In genomic region chr5:31470608-31471007, GRCh38 we compare ENCODE assay signal across 1 cellular context.
TF ChIP-seq lines count a peak whose summit lies in the region.

No MANE protein-coding gene starts in this region.

TF ChIP-seq in K562, 482 proteins besides CTCF, POLR2A, EP300 and RAD21 (continued from another document and continues in another):
- no peak for TF ChIP-seq AFF1 (IDR thresholded peaks at IDR 0.05; ENCODE audit: low read depth in 1 of 2, partially characterized antibody in 2 of 2)
- no peak for TF ChIP-seq IRF1 (CRISPR knock-in tag; IDR thresholded peaks at IDR 0.05; ENCODE audit: borderline replicate concordance)
- 0 out of 2 replicates have a peak, but pooled peaks have one; percentile 42 for TF ChIP-seq NFRKB (IDR thresholded peaks at IDR 0.05; ENCODE audit: low read depth)
- peak; percentile 92 for TF ChIP-seq MAFF (IDR thresholded peaks at IDR 0.05; ENCODE audit: low read length)
- TF ChIP-seq HEY1 (CRISPR knock-in tag; IDR thresholded peaks at IDR 0.05; ENCODE audit: borderline replicate concordance), result no peak
- TF ChIP-seq STAG1 (CRISPR knock-in tag; IDR thresholded peaks at IDR 0.05; ENCODE audit: borderline replicate concordance), result no peak
- TF ChIP-seq ZBTB2 (IDR thresholded peaks at IDR 0.05), result no peak
- 0 out of 2 replicates have a peak, but pooled peaks have one; percentile 46 for TF ChIP-seq AFF4 (CRISPR knock-in tag; IDR thresholded peaks at IDR 0.05)
- 0 out of 2 replicates have a peak, but pooled peaks have one; percentile 32 for TF ChIP-seq KLF6 (CRISPR knock-in tag; IDR thresholded peaks at IDR 0.05; ENCODE audit: borderline replicate concordance)
- no peak for TF ChIP-seq XRCC4 (IDR thresholded peaks at IDR 0.05; ENCODE audit: extremely low read depth, insufficient read depth, insufficient read length)
- TF ChIP-seq ESRRA (IDR thresholded peaks at IDR 0.05; ENCODE audit: borderline replicate concordance, low read depth), result no peak
- no peak for TF ChIP-seq ZNF184 (CRISPR knock-in tag; IDR thresholded peaks at IDR 0.05)
- TF ChIP-seq MITF (IDR thresholded peaks at IDR 0.05), result no peak
- no peak for TF ChIP-seq PYGO2 (tag; IDR thresholded peaks at IDR 0.05)
- TF ChIP-seq JUND (IDR thresholded peaks at IDR 0.05; ENCODE audit: borderline replicate concordance, low read depth, low read length), result peak; percentile 83
- TF ChIP-seq JUND (tag; IDR thresholded peaks at IDR 0.05; ENCODE audit: borderline replicate concordance, low read depth, low read length), result peak; percentile 58; the same call in 1 of the 3 replicates
- no peak for TF ChIP-seq DMBX1 (CRISPR knock-in tag; IDR thresholded peaks at IDR 0.05; ENCODE audit: borderline replicate concordance)
- TF ChIP-seq NKRF (IDR thresholded peaks at IDR 0.05; ENCODE audit: borderline replicate concordance), result no peak
- peak; percentile 97 for TF ChIP-seq NFE2 (IDR thresholded peaks at IDR 0.05; ENCODE audit: low read depth)
- TF ChIP-seq ZNF695 (CRISPR knock-in tag; IDR thresholded peaks at IDR 0.05), result no peak
- TF ChIP-seq MYC (IDR thresholded peaks at IDR 0.05; ENCODE audit: low read depth, low read length), result 0 out of 2 replicates have a peak, but pooled peaks have one; percentile 26
- no peak for TF ChIP-seq MYC (CRISPR knock-in tag; IDR thresholded peaks at IDR 0.05; ENCODE audit: borderline replicate concordance, low read depth)
- no peak for TF ChIP-seq ZNF445 (CRISPR knock-in tag; IDR thresholded peaks at IDR 0.05; ENCODE audit: low read depth)
- TF ChIP-seq KHSRP (IDR thresholded peaks at IDR 0.05), result no peak
- TF ChIP-seq PBX2 (CRISPR knock-in tag; IDR thresholded peaks at IDR 0.05; ENCODE audit: low read depth), result no peak
- TF ChIP-seq PBX2 (tag; conservative IDR thresholded peaks at IDR 0.05; ENCODE audit: low read depth), result 0 out of 2 replicates have a peak, but pooled peaks have one; percentile 20
- TF ChIP-seq EWSR1 (IDR thresholded peaks at IDR 0.05; ENCODE audit: borderline replicate concordance, low read depth, partially characterized antibody), result no peak
- no peak for TF ChIP-seq SOX6 (IDR thresholded peaks at IDR 0.05)
- TF ChIP-seq ATF7 (IDR thresholded peaks at IDR 0.05), result peak; percentile 85
- no peak for TF ChIP-seq ZNF239 (CRISPR knock-in tag; IDR thresholded peaks at IDR 0.05)
- TF ChIP-seq BACH1 (tag; IDR thresholded peaks at IDR 0.05), result peak; percentile 68; the same call in 1 of the 2 replicates
- no peak for TF ChIP-seq ZNF431 (CRISPR knock-in tag; IDR thresholded peaks at IDR 0.05)
- TF ChIP-seq ZNF778 (CRISPR knock-in tag; IDR thresholded peaks at IDR 0.05), result no peak
- TF ChIP-seq NR3C1 (CRISPR knock-in tag; IDR thresholded peaks at IDR 0.05), result no peak
- TF ChIP-seq ZNF41 (CRISPR knock-in tag; conservative IDR thresholded peaks at IDR 0.05), result no peak
- no peak for TF ChIP-seq ZNF583 (CRISPR knock-in tag; IDR thresholded peaks at IDR 0.05)
- TF ChIP-seq ZNF316 (IDR thresholded peaks at IDR 0.05), result peak; percentile 97
- 0 out of 2 replicates have a peak, but pooled peaks have one; percentile 19 for TF ChIP-seq ELF1 (tag; IDR thresholded peaks at IDR 0.05)
- TF ChIP-seq CBFA2T3 (IDR thresholded peaks at IDR 0.05), result 0 out of 2 replicates have a peak, but pooled peaks have one; percentile 4
- TF ChIP-seq SRSF9 (IDR thresholded peaks at IDR 0.05; ENCODE audit: borderline replicate concordance, low read depth, low read length), result no peak
- TF ChIP-seq LEF1 (IDR thresholded peaks at IDR 0.05), result peak; percentile 65; the same call in 1 of the 2 replicates
- TF ChIP-seq PREB (CRISPR knock-in tag; IDR thresholded peaks at IDR 0.05), result no peak
- TF ChIP-seq NR4A1 (CRISPR knock-in tag; IDR thresholded peaks at IDR 0.05), result no peak
- peak; percentile 42; the same call in 1 of the 2 replicates for TF ChIP-seq NR4A1 (tag; IDR thresholded peaks at IDR 0.05)
- no peak for TF ChIP-seq THAP7 (CRISPR knock-in tag; IDR thresholded peaks at IDR 0.05)
- TF ChIP-seq TARDBP (IDR thresholded peaks at IDR 0.05), result no peak
- no peak for TF ChIP-seq KLF1 (tag; IDR thresholded peaks at IDR 0.05)
